19 cellular contexts compared by ENCODE assay signal in genomic region chr11:16225623-16226022, GRCh38.
"Had no signal": no experiment of that assay in that cellular context is flagged by ENCODE, and none has a peak within 500 bp of the region (broad histone marks: within the 10 kb centered on the region; RNA-seq: fewer than 3 reads in every experiment).

No MANE protein-coding gene starts in this region.

- H3K9me3 ChIP-seq: heart left ventricle, lower lobe of right lung, neutrophil, psoas muscle, right lobe of liver, testis, tibial nerve, upper lobe of right lung, vagina had no signal

- H3K36me3 ChIP-seq: heart left ventricle, lower lobe of right lung, neutrophil, right lobe of liver, tibial nerve, upper lobe of right lung, vagina had no signal

- H3K27ac ChIP-seq: coronary artery, dorsolateral prefrontal cortex, lower lobe of right lung, neutrophil, psoas muscle, right lobe of liver, testis, tibial nerve, upper lobe of right lung, vagina had no signal

- H3K4me3 ChIP-seq: coronary artery, heart left ventricle, lower lobe of right lung, psoas muscle, right lobe of liver, testis, tibial nerve, upper lobe of right lung, vagina had no signal

- ATAC-seq: naive thymus-derived CD8-positive, alpha-beta T cell; stimulated activated memory B cell treated with anti-CD40 and anti-IgM and Interleukin-4, amounts not matched to agents 10 μg/mL and 1 μg/mL and 100 μg/mL, for 72 hours; stimulated activated naive CD8-positive, alpha-beta T cell treated with anti-CD3 and anti-CD28 coated beads, Interleukin-15, amount 100 ng/mL, for 72 hours had no signal

- H3K27me3 ChIP-seq: heart left ventricle, neutrophil, right lobe of liver, testis, tibial nerve, upper lobe of right lung, vagina had no signal

- H3K4me1 ChIP-seq: testis, vagina had no signal

- DNase-seq: effector CD8-positive, alpha-beta T cell; naive thymus-derived CD8-positive, alpha-beta T cell; retina; stimulated activated CD4-positive, alpha-beta T cell treated with anti-CD3 and anti-CD28 coated beads, Interleukin-15, amount 100 ng/mL, for 24 hours; stimulated activated CD4-positive, alpha-beta T cell treated with anti-CD3 and anti-CD28 coated beads, Interleukin-1b, Interleukin-23, amount 100 ng/mL, for 48 hours; stimulated activated CD4-positive, alpha-beta T cell treated with anti-CD3 and anti-CD28 coated beads, Interleukin-4, amount 100 ng/mL, for 24 hours; stimulated activated naive CD8-positive, alpha-beta T cell treated with anti-CD3 and anti-CD28 coated beads, Interleukin-15, amount 100 ng/mL, for 72 hours had no signal
